21 cellular contexts compared by ENCODE assay signal in genomic region chr14:32012062-32012461, GRCh38.
DNase-seq lines count a peak whose midpoint lies in the region; ATAC-seq, FAIRE-seq and TF ChIP-seq lines count a peak whose summit lies in the region.
"Had no signal": no experiment of that assay in that cellular context is flagged by ENCODE, and none has a peak within 500 bp of the region (broad histone marks: within the 10 kb centered on the region; RNA-seq: fewer than 3 reads in every experiment).

No MANE protein-coding gene starts in this region.

- no peaks in the 10 kb centered on the region for H3K36me3 Mint-ChIP-seq in stimulated activated effector memory CD8-positive, alpha-beta T cell treated with anti-CD3 and anti-CD28 coated beads, Interleukin-12 subunit alpha, Interleukin-12 subunit beta, amount 100 ng/mL, for 72 hours
- H3K36me3 Mint-ChIP-seq: CD4-positive, alpha-beta memory T cell; T-cell had no signal

- H3K36me3 ChIP-seq in bronchial epithelial cell (ENCODE audit: control insufficient read depth, insufficient read depth, low read length), result no peaks in the 10 kb centered on the region
- H3K36me3 ChIP-seq: SJCRH30 had no signal

- TF ChIP-seq CTCF in A549 (IDR thresholded peaks at IDR 0.05) (no peak), bronchial epithelial cell (IDR thresholded peaks at IDR 0.05; ENCODE audit: insufficient read depth, low read length, severe bottlenecking) (no peak), foreskin keratinocyte (conservative IDR thresholded peaks at IDR 0.05) (no peak)

- H3K27ac ChIP-seq in A549 (peak overlapping the region; percentile 89 to 92), foreskin keratinocyte (no peak overlapping the region)
- H3K27ac ChIP-seq: HL-60, SJCRH30 had no signal

- TF ChIP-seq POLR2A in A549 (IDR thresholded peaks at IDR 0.05; ENCODE audit: low read length), result no peak

- ATAC-seq in A549 (no peak), foreskin keratinocyte (no peak)
- ATAC-seq in stimulated activated effector memory CD8-positive, alpha-beta T cell treated with anti-CD3 and anti-CD28 coated beads, Interleukin-12 subunit alpha, Interleukin-12 subunit beta, amount 100 ng/mL, for 72 hours, result no peak
- ATAC-seq: Right ventricle myocardium inferior, T-cell had no signal

- H3K4me3 ChIP-seq in A549 (no peak overlapping the region), bronchial epithelial cell (ENCODE audit: low read depth, low read length) (no peak overlapping the region)
- H3K4me3 ChIP-seq: SJCRH30 had no signal

- H3K4me1 ChIP-seq in A549 (peaks cover 54% of the 10 kb centered on the region), foreskin keratinocyte (peaks cover 13% of the 10 kb centered on the region)

- FAIRE-seq in A549 (lab: Jason Lieb, UNC) (no peak), bronchial epithelial cell (lab: Jason Lieb, UNC) (no peak)
- FAIRE-seq: RCC 7860 had no signal

- H3K27me3 ChIP-seq in bronchial epithelial cell (ENCODE audit: control insufficient read depth, insufficient read depth, low read length) (no peaks in the 10 kb centered on the region), foreskin keratinocyte (no peaks in the 10 kb centered on the region)
- H3K27me3 ChIP-seq: SJCRH30 had no signal

- DNase-seq in A549 (ENCODE audit: low read depth in 1 of 2, low spot score in 1 of 2) (no peak), M059J (ENCODE audit: low read depth) (peak; percentile 31), bronchial epithelial cell (ENCODE audit: low read depth) (peak; percentile 72), foreskin keratinocyte (peak; percentile 40 to 80), NCI-H1930 (lab: John Stamatoyannopoulos, UW) (no peak), activated gamma-delta T cell treated with Interleukin-2 at 50 U/mL for 16 hours (no peak)
- no peak for DNase-seq in stimulated activated effector memory CD8-positive, alpha-beta T cell treated with anti-CD3 and anti-CD28 coated beads, Interleukin-12 subunit alpha, Interleukin-12 subunit beta, amount 100 ng/mL, for 72 hours (ENCODE audit: low spot score in 2 of 2)
- DNase-seq: C1 segment of cervical spinal cord; CD4-positive, alpha-beta memory T cell; COR-L47; DMS53; NCI-H1092 treated with DMSO at 0.1 percent for 48 hours; NCI-H1436; NCI-H187; NCI-H2107; NCI-H526 treated with DMSO at 0.1 percent for 48 hours; SJCRH30; T-cell had no signal

- H3K4me1 Mint-ChIP-seq in stimulated activated effector memory CD8-positive, alpha-beta T cell treated with anti-CD3 and anti-CD28 coated beads, Interleukin-12 subunit alpha, Interleukin-12 subunit beta, amount 100 ng/mL, for 72 hours, result no peaks in the 10 kb centered on the region
- H3K4me1 Mint-ChIP-seq: T-cell had no signal

- POLR2A ChIA-PET in A549 (lab: Yijun Ruan, JAX), result no interaction called here

- no peak for TF ChIP-seq RAD21 in A549 (conservative IDR thresholded peaks at IDR 0.05 in 1 of 2, IDR thresholded peaks at IDR 0.05 in 1 of 2)

- H3K4me3 Mint-ChIP-seq in stimulated activated effector memory CD8-positive, alpha-beta T cell treated with anti-CD3 and anti-CD28 coated beads, Interleukin-12 subunit alpha, Interleukin-12 subunit beta, amount 100 ng/mL, for 72 hours, result no peak overlapping the region
- H3K4me3 Mint-ChIP-seq: CD4-positive, alpha-beta memory T cell; T-cell had no signal

- no peak for TF ChIP-seq EP300 in A549 (IDR thresholded peaks at IDR 0.05)

- H3K9me3 Mint-ChIP-seq in stimulated activated effector memory CD8-positive, alpha-beta T cell treated with anti-CD3 and anti-CD28 coated beads, Interleukin-12 subunit alpha, Interleukin-12 subunit beta, amount 100 ng/mL, for 72 hours, result no peaks in the 10 kb centered on the region
- H3K9me3 Mint-ChIP-seq: CD4-positive, alpha-beta memory T cell; T-cell had no signal

- CTCF ChIA-PET in A549 (lab: Yijun Ruan, JAX), result interaction anchor here (1.0 to 3.4 kb wide), 8 partner anchors 8 to 85 kb away, joined by 3 to 29 read pairs (median 4); no protein-coding TSS in a partner anchor

- no peak overlapping the region for H3K27ac Mint-ChIP-seq in stimulated activated effector memory CD8-positive, alpha-beta T cell treated with anti-CD3 and anti-CD28 coated beads, Interleukin-12 subunit alpha, Interleukin-12 subunit beta, amount 100 ng/mL, for 72 hours
- H3K27ac Mint-ChIP-seq: T-cell had no signal

- H3K4me2 ChIP-seq in A549, result peak overlapping the region; percentile 87

- H3K9me3 ChIP-seq in A549, result no peaks in the 10 kb centered on the region
- H3K9me3 ChIP-seq: SJCRH30 had no signal

TF ChIP-seq in A549, 52 proteins besides CTCF, POLR2A, EP300 and RAD21:
- TF ChIP-seq BCL3 (IDR thresholded peaks at IDR 0.05), result no peak
- no peak for TF ChIP-seq FOXS1 (CRISPR knock-in tag; IDR thresholded peaks at IDR 0.05)
- TF ChIP-seq BHLHE40 (IDR thresholded peaks at IDR 0.05; ENCODE audit: low read depth, low read length), result no peak
- no peak for TF ChIP-seq ZSCAN20 (CRISPR knock-in tag; IDR thresholded peaks at IDR 0.05)
- no peak for TF ChIP-seq HDAC2 (IDR thresholded peaks at IDR 0.05)
- no peak for TF ChIP-seq RFX5 (IDR thresholded peaks at IDR 0.05)
- TF ChIP-seq NPAS2 (CRISPR knock-in tag; IDR thresholded peaks at IDR 0.05; ENCODE audit: borderline replicate concordance), result no peak

Comparison
In these comparisons a context has a peak if more than half of its experiments do, and no peak if none do; other contexts are left out.
1. DNase-seq: peak in M059J (single experiment), bronchial epithelial cell (single experiment) and foreskin keratinocyte (2 of 2); none in A549 (0 of 2), NCI-H1930 (0 of 2), activated gamma-delta T cell treated with Interleukin-2 at 50 U/mL for 16 hours (single experiment) and stimulated activated effector memory CD8-positive, alpha-beta T cell treated with anti-CD3 and anti-CD28 coated beads, Interleukin-12 subunit alpha, Interleukin-12 subunit beta, amount 100 ng/mL, for 72 hours (0 of 2).